ENCODE assay signal across 31 cellular contexts in genomic region chr2:16407358-16407757, GRCh38.
A peak's percentile ranks its signal among the peaks of the same experiment; 100 is the strongest.
DNase-seq lines count a peak whose midpoint lies in the region; TF ChIP-seq lines count a peak whose summit lies in the region.
"Had no signal": no experiment of that assay in that cellular context is flagged by ENCODE, and none has a peak within 500 bp of the region (broad histone marks: within the 10 kb centered on the region; RNA-seq: fewer than 3 reads in every experiment).

No MANE protein-coding gene starts in this region.

- H3K27me3 ChIP-seq in HUES6 (ENCODE audit: control insufficient read depth, insufficient read depth, low read length) (no peaks in the 10 kb centered on the region), cardiac muscle cell (no peaks in the 10 kb centered on the region)
- H3K27me3 ChIP-seq: MG63, testis, vagina had no signal

- H3K9me3 ChIP-seq in HUES6 (ENCODE audit: control insufficient read depth, insufficient read depth, low read depth, low read length): no peaks in the 10 kb centered on the region
- H3K9me3 ChIP-seq in cardiac muscle cell (ENCODE audit: low read depth): no peaks in the 10 kb centered on the region
- H3K9me3 ChIP-seq: MG63, testis, vagina had no signal

- DNase-seq in cardiac muscle cell (ENCODE audit: low read depth in 1 of 2, low spot score in 1 of 2) (peak in 1 of 2 donors; percentile 45), medulla oblongata (ENCODE audit: extremely low spot score) (peak; percentile 43), pons (ENCODE audit: low spot score) (peak; percentile 7), DMS114 treated with DMSO at 0.1 percent for 48 hours (lab: John Stamatoyannopoulos, UW; ENCODE audit: unreplicated experiment) (no peak), mesenteric fat pad (ENCODE audit: low spot score) (no peak), NCI-H748 treated with DMSO at 0.1 percent for 48 hours (lab: John Stamatoyannopoulos, UW) (no peak)
- DNase-seq in stimulated activated CD4-positive, alpha-beta T cell treated with anti-CD3 and anti-CD28 coated beads, Interleukin-2, amount 100 ng/mL, for 24 hours: no peak
- DNase-seq: ACHN; activated CD4-positive, alpha-beta memory T cell treated with anti-CD3 and anti-CD28 coated beads for 36 hours; activated CD4-positive, CD25-positive, alpha-beta regulatory T cell treated with anti-CD3 and anti-CD28 coated beads, Interleukin-2, amount 50 U/mL, for 72 hours; activated naive CD4-positive, alpha-beta T cell treated with Interleukin-2 at 50 U/mL for 16 hours; activated T-cell treated with anti-CD3 and anti-CD28 coated beads, Interleukin-2, amount 50 U/mL, for 72 hours; CD8-positive, alpha-beta T cell; DMS 273 treated with DMSO at 0.1 percent for 48 hours; H9; KG1; left colon; MG63; midbrain; naive thymus-derived CD4-positive, alpha-beta T cell; NCI-H1105; NCI-H187; NCI-H2171 treated with DMSO at 0.1 percent for 48 hours; NCI-H510A treated with DMSO at 0.1 percent for 48 hours; PC-3; stimulated activated CD4-positive, alpha-beta T cell treated with anti-CD3 and anti-CD28 coated beads, Interleukin-1b, Interleukin-23, amount 100 ng/mL, for 48 hours; T-helper 17 cell; testis had no signal

- H3K36me3 ChIP-seq in HUES6 (ENCODE audit: control insufficient read depth, insufficient read depth, low read length) (no peaks in the 10 kb centered on the region), cardiac muscle cell (no peaks in the 10 kb centered on the region)
- H3K36me3 ChIP-seq: MG63, vagina had no signal

- peak overlapping the region; percentile 37 for H3K9ac ChIP-seq in HUES6 (ENCODE audit: low read length)

- H3K27ac ChIP-seq in HUES6 (ENCODE audit: low read depth, low read length) (peak overlapping the region; percentile 32; the same call in 1 of the 2 replicates), cardiac muscle cell (peak overlapping the region; percentile 94)
- H3K27ac ChIP-seq: testis, vagina had no signal

- H3K4me1 ChIP-seq in HUES6 (ENCODE audit: control insufficient read depth, insufficient read depth, low read length): peaks cover 5% of the 10 kb centered on the region; the same call in 1 of the 2 replicates
- peaks cover 42% of the 10 kb centered on the region for H3K4me1 ChIP-seq in cardiac muscle cell (ENCODE audit: low read depth)
- H3K4me1 ChIP-seq: testis, vagina had no signal

- H3K4me3 ChIP-seq in HUES6 (ENCODE audit: low read depth, low read length) (no peak overlapping the region), cardiac muscle cell (no peak overlapping the region)
- H3K4me3 ChIP-seq: MG63, smooth muscle cell, testis, vagina had no signal

- TF ChIP-seq CTCF in cardiac muscle cell (IDR thresholded peaks at IDR 0.05; ENCODE audit: low read depth, low read length): no peak

Comparison
In these comparisons a context has a peak if more than half of its experiments do, and no peak if none do; other contexts are left out.
1. DNase-seq: peak in medulla oblongata (single experiment) and pons (single experiment); none in DMS114 treated with DMSO at 0.1 percent for 48 hours (single experiment), mesenteric fat pad (single experiment), stimulated activated CD4-positive, alpha-beta T cell treated with anti-CD3 and anti-CD28 coated beads, Interleukin-2, amount 100 ng/mL, for 24 hours (0 of 2) and NCI-H748 treated with DMSO at 0.1 percent for 48 hours (single experiment).